ENCODE assay signal across 8 cellular contexts in genomic region chr6:142885182-142885867, GRCh38. TPM values are rescaled to one million over a fixed set of nuclear protein-coding genes. Genes with fewer than 3 reads are reported as not detected.
DNase-seq lines count a peak whose midpoint lies in the region; ATAC-seq and TF ChIP-seq lines count a peak whose summit lies in the region.

No MANE protein-coding gene starts in this region.

- ATAC-seq in GM23338: peak; percentile 88
- ATAC-seq in activated CD4-positive, CD25-positive, alpha-beta regulatory T cell treated with anti-CD3 and anti-CD28 coated beads, Interleukin-2, amount 50 U/mL, for 24 hours: peak; percentile 85 to 87

- peak overlapping the region; percentile 51 for H3K4me3 Mint-ChIP-seq in GM23338

- H3K27me3 ChIP-seq in GM23338 (ENCODE audit: insufficient read depth) (no peaks in the 10 kb centered on the region), testis (no peaks in the 10 kb centered on the region)

- H3K4me1 ChIP-seq in GM23338 (ENCODE audit: insufficient read depth) (peaks cover 31% of the 10 kb centered on the region), mesodermal cell (ENCODE audit: control insufficient read depth, insufficient read depth, low read length, poor library complexity, severe bottlenecking) (peaks cover 35% of the 10 kb centered on the region), testis (peaks cover 14% of the 10 kb centered on the region)

- H3K36me3 Mint-ChIP-seq in GM23338 (ENCODE audit: low read depth): no peaks in the 10 kb centered on the region

- peaks cover 47% of the 10 kb centered on the region for H3K4me1 Mint-ChIP-seq in GM23338

- H3K9me3 ChIP-seq in mesodermal cell (ENCODE audit: control insufficient read depth, low read length) (no peaks in the 10 kb centered on the region), testis (no peaks in the 10 kb centered on the region)

- H4K20me1 ChIP-seq in GM23338 (replicated peaks; ENCODE audit: insufficient read depth): no peaks in the 10 kb centered on the region

- TF ChIP-seq CTCF in GM12864 (IDR thresholded peaks at IDR 0.05; ENCODE audit: low read depth, low read length, missing control alignments) (no peak), GM23338 (conservative IDR thresholded peaks at IDR 0.05; ENCODE audit: low read depth in 2 of 2) (no peak), testis (IDR thresholded peaks at IDR 0.05) (no peak)

- peak overlapping the region; percentile 48 for H3K4me2 ChIP-seq in GM23338

- H3K4me3 ChIP-seq in GM12864 (ENCODE audit: low read depth, low read length) (peak overlapping the region; percentile 42), GM23338 (peak overlapping the region; percentile 17; the same call in 1 of the 2 replicates), mesodermal cell (ENCODE audit: extremely low read depth, insufficient read depth, low read length, poor library complexity, severe bottlenecking) (peak overlapping the region; percentile 16), testis (peak overlapping the region; percentile 43 to 49)

- peaks cover 4% of the 10 kb centered on the region; the same call in 1 of the 2 replicates for H3K9me2 ChIP-seq in GM23338 (ENCODE audit: insufficient read depth)

- intact Hi-C loops in testis (cut with DNase I; ENCODE audit: low total_unique reads): no loop called here

- H3K27ac ChIP-seq in GM23338 (ENCODE audit: low read depth) (peak overlapping the region; percentile 77), mesodermal cell (ENCODE audit: low read depth, low read length, severe bottlenecking) (peak overlapping the region; percentile 92), testis (peak overlapping the region; percentile 29 to 70)

- H3K27ac Mint-ChIP-seq in GM23338: peak overlapping the region; percentile 47

- no peak overlapping the region for H2AFZ ChIP-seq in GM23338

- 23 to 32% methylated on average over 5 to 6 of the region's 10 CpGs for WGBS in mesodermal cell (ENCODE audit: insufficient coverage in 2 of 2), 2 experiments
- WGBS in testis, 2 donors: 20 to 23% methylated on average over 10 of the region's 10 CpGs

- DNase-seq in GM12864 (ENCODE audit: low read depth) (peak; percentile 73), GM23338 (ENCODE audit: low spot score) (peak; percentile 91), KBM-7 (peak; percentile 71), testis (peak; percentile 50), NCI-H82 (lab: John Stamatoyannopoulos, UW) (no peak)
- DNase-seq in effector CD8-positive, alpha-beta T cell (lab: John Stamatoyannopoulos, UW): peak; percentile 44

- H3F3A ChIP-seq in GM23338 (replicated peaks; ENCODE audit: low read depth): no peaks in the 10 kb centered on the region

- H3K9me3 Mint-ChIP-seq in GM23338: no peaks in the 10 kb centered on the region

- no peaks in the 10 kb centered on the region for H3K36me3 ChIP-seq in GM23338 (ENCODE audit: insufficient read depth)
- H3K36me3 ChIP-seq in mesodermal cell (ENCODE audit: control insufficient read depth, insufficient read depth, low read length): no peaks in the 10 kb centered on the region
- no peaks in the 10 kb centered on the region for H3K36me3 ChIP-seq in testis (ENCODE audit: low read depth, missing control alignments)

- no peak for TF ChIP-seq POLR2A in testis (IDR thresholded peaks at IDR 0.05)

- in situ Hi-C loops in KBM-7 (cut with MboI; ENCODE audit: low pct_unique_long_range_greater_than_20kb, low sequenced_read_pairs): no loop called here

- H3K79me2 ChIP-seq in GM23338 (replicated peaks; ENCODE audit: insufficient read depth): peaks cover 14% of the 10 kb centered on the region; the same call in 1 of the 2 replicates

- no peaks in the 10 kb centered on the region for H3K27me3 Mint-ChIP-seq in GM23338 (ENCODE audit: insufficient read depth, low read depth, poor library complexity)

TF ChIP-seq in GM23338, 12 proteins besides CTCF, POLR2A, EP300 and RAD21:
- peak; percentile 36; the same call in 1 of the 2 replicates for TF ChIP-seq CREB1 (CRISPR knock-in tag; IDR thresholded peaks at IDR 0.05; ENCODE audit: low read depth)
- TF ChIP-seq POLR2AphosphoS5 (IDR thresholded peaks at IDR 0.05; ENCODE audit: low read depth): no peak

RNA-seq across cellular contexts. Expression of gene HIVEP2, which starts 59.7 kb away (rescaled TPM):
- 6.6 and 7.4 TPM in 2 replicates for total RNA-seq in GM23338 (2014; rRNA removed; shearing (Covaris generic))
- 1.5 and 1.6 TPM in 2 replicates for polyA plus RNA-seq in GM23338 (2016; fragmentation: Nextera tagmentation; extraction: Ambion mirVana)
- 7.7 TPM for polyA plus RNA-seq in mesodermal cell (2013, experiment 1 of 2)
- polyA plus RNA-seq in mesodermal cell (2013, experiment 2 of 2): 6.6 TPM
- total RNA-seq in testis: 10 to 100 TPM; 10.7 to 10.8 TPM
- polyA plus RNA-seq in testis (ENCODE audit: insufficient read depth, low read depth, low replicate concordance): 4.7 TPM
